1 cellular context compared by ENCODE assay signal in genomic region chr19:17236414-17236716, GRCh38.
TF ChIP-seq lines count a peak whose summit lies in the region.

No MANE protein-coding gene starts in this region.

TF ChIP-seq in HepG2, 621 proteins besides CTCF, POLR2A, EP300 and RAD21:
- TF ChIP-seq ZNF362 (CRISPR knock-in tag; IDR thresholded peaks at IDR 0.05; ENCODE audit: borderline replicate concordance) (no peak), ESRRA (CRISPR knock-in tag; IDR thresholded peaks at IDR 0.05; ENCODE audit: low read depth) (no peak), POLR2G (IDR thresholded peaks at IDR 0.05; ENCODE audit: low read depth, low read length) (0 out of 2 replicates have a peak, but pooled peaks have one; percentile 28), ZNF136 (CRISPR knock-in tag; IDR thresholded peaks at IDR 0.05; ENCODE audit: low read depth) (no peak), ZSCAN9 (CRISPR knock-in tag; IDR thresholded peaks at IDR 0.05; ENCODE audit: borderline replicate concordance) (no peak), SALL1 (CRISPR knock-in tag; IDR thresholded peaks at IDR 0.05) (no peak), CREM (IDR thresholded peaks at IDR 0.05) (no peak), CREM (CRISPR knock-in tag; IDR thresholded peaks at IDR 0.05) (no peak), HNRNPK (IDR thresholded peaks at IDR 0.05; ENCODE audit: low read depth, low read length, poor library complexity, severe bottlenecking) (no peak), ZNF180 (CRISPR knock-in tag; IDR thresholded peaks at IDR 0.05; ENCODE audit: borderline replicate concordance, low read depth) (no peak), RBM22 (optimal IDR thresholded peaks at IDR 0.05; ENCODE audit: low read length) (peak; percentile 57), RERE (CRISPR knock-in tag; IDR thresholded peaks at IDR 0.05; ENCODE audit: low read depth) (no peak), ZNF83 (CRISPR knock-in tag; IDR thresholded peaks at IDR 0.05; ENCODE audit: borderline replicate concordance) (no peak), KIAA2018 (CRISPR knock-in tag; IDR thresholded peaks at IDR 0.05; ENCODE audit: borderline replicate concordance) (no peak), NFKBIZ (CRISPR knock-in tag; IDR thresholded peaks at IDR 0.05) (no peak)
- TF ChIP-seq, protein P1, sequence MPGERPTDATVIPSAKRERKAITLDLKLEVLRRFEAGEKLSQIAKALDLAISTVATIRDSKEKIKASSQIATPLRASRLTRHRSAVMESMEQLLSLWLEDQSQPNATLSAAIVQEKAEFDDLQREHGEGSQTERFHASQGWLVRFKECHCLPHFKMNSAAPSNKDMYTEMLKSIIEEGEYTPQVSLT (CRISPR knock-in tag; IDR thresholded peaks at IDR 0.05; ENCODE audit: borderline replicate concordance, low read depth): no peak
